Comparison of ENCODE assay signal across 12 cellular contexts in the genomic region with DNA sequence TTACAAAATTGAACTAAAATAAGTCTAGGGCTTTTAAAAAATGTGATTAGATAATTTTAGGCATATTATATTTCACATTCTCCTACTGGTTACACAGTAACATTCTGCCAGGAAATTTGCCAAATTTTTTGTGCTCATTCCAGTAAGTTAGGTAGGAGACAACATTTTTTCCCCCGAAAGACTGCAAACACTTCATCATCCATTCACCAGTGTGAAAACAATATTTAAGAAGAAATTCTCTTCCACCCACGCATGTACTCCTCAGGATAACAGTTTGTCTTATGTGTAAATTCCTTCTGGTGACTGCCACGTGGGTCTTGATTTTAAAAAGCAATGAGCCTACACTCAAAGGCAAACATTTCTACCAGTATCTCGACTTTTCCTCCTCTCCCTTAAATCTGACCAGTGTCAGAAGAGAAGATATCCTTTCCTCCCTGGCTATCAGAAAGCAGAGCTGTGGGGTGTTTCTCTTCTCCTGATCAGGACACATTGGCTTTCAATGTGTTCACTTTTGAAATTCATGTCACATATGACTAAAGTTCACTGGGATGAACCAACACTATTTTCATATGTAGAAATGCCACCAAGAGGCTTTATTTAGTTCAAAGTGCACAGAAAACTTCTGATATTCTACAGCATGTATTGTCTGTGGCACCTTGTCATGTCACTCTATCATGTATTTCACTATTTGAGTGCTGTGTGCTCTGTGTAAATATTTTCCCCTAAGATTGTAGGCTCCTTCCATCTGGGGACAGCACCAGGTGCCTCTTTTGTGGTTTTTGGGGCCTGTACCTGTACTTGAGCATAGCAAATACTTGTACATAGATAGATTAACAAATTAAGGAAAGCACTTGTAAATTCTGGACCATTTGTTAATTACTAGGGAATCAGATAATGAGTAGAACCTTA. TPM values are rescaled to one million over a fixed set of nuclear protein-coding genes. Genes with fewer than 3 reads are reported as not detected.
DNase-seq lines count a peak whose midpoint lies in the region; ATAC-seq and TF ChIP-seq lines count a peak whose summit lies in the region.
"Had no signal": no experiment of that assay in that cellular context is flagged by ENCODE, and none has a peak within 500 bp of the region (broad histone marks: within the 10 kb centered on the region; RNA-seq: fewer than 3 reads in every experiment).

No MANE protein-coding gene starts in this region.

- POLR2A ChIA-PET in activated CD8-positive, alpha-beta T cell treated with anti-CD3 and anti-CD28 coated beads for 36 hours (lab: Charles Lee): no interaction called here
- POLR2A ChIA-PET in activated CD8-positive, alpha-beta T cell treated with anti-CD3 and anti-CD28 coated beads, Interleukin-2, amount 10 ng/mL, durations not matched to agents 7 days and 5 days (lab: Charles Lee): no interaction called here

- H3K4me3 Mint-ChIP-seq in activated CD8-positive, alpha-beta T cell treated with anti-CD3 and anti-CD28 coated beads for 36 hours: no peak overlapping the region
- no peak overlapping the region for H3K4me3 Mint-ChIP-seq in activated CD8-positive, alpha-beta T cell treated with anti-CD3 and anti-CD28 coated beads, Interleukin-2, amount 10 ng/mL, durations not matched to agents 7 days and 5 days
- no peak overlapping the region for H3K4me3 Mint-ChIP-seq in stimulated activated memory B cell treated with anti-CD40 and anti-IgM and Interleukin-4, amounts not matched to agents 10 μg/mL and 1 μg/mL and 100 μg/mL, for 72 hours
- H3K4me3 Mint-ChIP-seq: brain had no signal

- H3K27me3 Mint-ChIP-seq in activated CD8-positive, alpha-beta T cell treated with anti-CD3 and anti-CD28 coated beads for 36 hours: peaks cover 2% of the 10 kb centered on the region
- peaks cover 3% of the 10 kb centered on the region for H3K27me3 Mint-ChIP-seq in activated CD8-positive, alpha-beta T cell treated with anti-CD3 and anti-CD28 coated beads, Interleukin-2, amount 10 ng/mL, durations not matched to agents 7 days and 5 days (ENCODE audit: low read depth)
- peaks cover 26% of the 10 kb centered on the region for H3K27me3 Mint-ChIP-seq in stimulated activated memory B cell treated with anti-CD40 and anti-IgM and Interleukin-4, amounts not matched to agents 10 μg/mL and 1 μg/mL and 100 μg/mL, for 72 hours
- H3K27me3 Mint-ChIP-seq: brain had no signal

- H3K4me3 ChIP-seq in adipocyte (ENCODE audit: low read length): peak overlapping the region; percentile 39
- H3K4me3 ChIP-seq: transverse colon had no signal

- peak overlapping the region; percentile 53 for H3K27ac Mint-ChIP-seq in activated CD8-positive, alpha-beta T cell treated with anti-CD3 and anti-CD28 coated beads for 36 hours
- H3K27ac Mint-ChIP-seq in activated CD8-positive, alpha-beta T cell treated with anti-CD3 and anti-CD28 coated beads, Interleukin-2, amount 10 ng/mL, durations not matched to agents 7 days and 5 days: no peak overlapping the region
- no peak overlapping the region for H3K27ac Mint-ChIP-seq in stimulated activated memory B cell treated with anti-CD40 and anti-IgM and Interleukin-4, amounts not matched to agents 10 μg/mL and 1 μg/mL and 100 μg/mL, for 72 hours
- H3K27ac Mint-ChIP-seq: brain had no signal

- peaks cover 16% of the 10 kb centered on the region for H3K4me1 ChIP-seq in adipocyte (ENCODE audit: control insufficient read depth, insufficient read depth, low read length)
- H3K4me1 ChIP-seq: transverse colon had no signal

- intact Hi-C loops in activated CD8-positive, alpha-beta T cell treated with anti-CD3 and anti-CD28 coated beads for 36 hours (cut with micrococcal nuclease): no loop called here
- intact Hi-C loops in left colon (cut with DNase I, micrococcal nuclease): no loop called here

- peaks cover 4% of the 10 kb centered on the region for H3K36me3 Mint-ChIP-seq in activated CD8-positive, alpha-beta T cell treated with anti-CD3 and anti-CD28 coated beads for 36 hours (ENCODE audit: low read depth)
- peaks cover 13% of the 10 kb centered on the region for H3K36me3 Mint-ChIP-seq in activated CD8-positive, alpha-beta T cell treated with anti-CD3 and anti-CD28 coated beads, Interleukin-2, amount 10 ng/mL, durations not matched to agents 7 days and 5 days (ENCODE audit: low read depth)
- no peaks in the 10 kb centered on the region for H3K36me3 Mint-ChIP-seq in stimulated activated memory B cell treated with anti-CD40 and anti-IgM and Interleukin-4, amounts not matched to agents 10 μg/mL and 1 μg/mL and 100 μg/mL, for 72 hours
- H3K36me3 Mint-ChIP-seq: brain had no signal

- ATAC-seq in activated CD8-positive, alpha-beta T cell treated with anti-CD3 and anti-CD28 coated beads for 36 hours: peak; percentile 85
- no peak for ATAC-seq in activated CD8-positive, alpha-beta T cell treated with anti-CD3 and anti-CD28 coated beads, Interleukin-2, amount 10 ng/mL, durations not matched to agents 7 days and 5 days
- peak; percentile 74 for ATAC-seq in stimulated activated naive CD8-positive, alpha-beta T cell treated with anti-CD3 and anti-CD28 coated beads, Interleukin-15, Interleukin-2, amounts not matched to agents 100 U/mL and 50 U/mL, for 24 hours
- no peak for ATAC-seq in left colon
- ATAC-seq in stimulated activated memory B cell treated with anti-CD40 and anti-IgM and Interleukin-4, amounts not matched to agents 10 μg/mL and 1 μg/mL and 100 μg/mL, for 72 hours: no peak

- no peaks in the 10 kb centered on the region for H3K36me3 ChIP-seq in adipocyte (ENCODE audit: control insufficient read depth, insufficient read depth, low read length, severe bottlenecking)
- H3K36me3 ChIP-seq: transverse colon had no signal

- no peak overlapping the region for H3K9ac ChIP-seq in adipocyte (ENCODE audit: low read length)

- no peaks in the 10 kb centered on the region for H3K27me3 ChIP-seq in adipocyte (replicated peaks; ENCODE audit: control insufficient read depth, insufficient read depth, low read length)
- H3K27me3 ChIP-seq: transverse colon had no signal

- peak; percentile 42 for DNase-seq in activated CD8-positive, alpha-beta T cell treated with anti-CD3 and anti-CD28 coated beads for 36 hours
- DNase-seq in activated CD8-positive, alpha-beta T cell treated with anti-CD3 and anti-CD28 coated beads, Interleukin-2, amount 10 ng/mL, durations not matched to agents 7 days and 5 days: no peak
- peak; percentile 63 for DNase-seq in adipocyte (ENCODE audit: low read depth)
- peak; percentile 49 for DNase-seq in iris pigment epithelial cell (ENCODE audit: low read depth)
- DNase-seq in stimulated activated naive CD8-positive, alpha-beta T cell treated with anti-CD3 and anti-CD28 coated beads, Interleukin-15, Interleukin-2, amounts not matched to agents 100 U/mL and 50 U/mL, for 24 hours: no peak
- no peak for DNase-seq in NCI-H187 (lab: John Stamatoyannopoulos, UW)
- no peak for DNase-seq in left colon
- DNase-seq: DMS153, transverse colon had no signal

- H3K4me1 Mint-ChIP-seq in activated CD8-positive, alpha-beta T cell treated with anti-CD3 and anti-CD28 coated beads for 36 hours (ENCODE audit: low read depth): peaks cover 23% of the 10 kb centered on the region
- H3K4me1 Mint-ChIP-seq in activated CD8-positive, alpha-beta T cell treated with anti-CD3 and anti-CD28 coated beads, Interleukin-2, amount 10 ng/mL, durations not matched to agents 7 days and 5 days (ENCODE audit: low read depth): peaks cover 19% of the 10 kb centered on the region
- no peaks in the 10 kb centered on the region for H3K4me1 Mint-ChIP-seq in stimulated activated memory B cell treated with anti-CD40 and anti-IgM and Interleukin-4, amounts not matched to agents 10 μg/mL and 1 μg/mL and 100 μg/mL, for 72 hours
- H3K4me1 Mint-ChIP-seq: brain had no signal

- no peaks in the 10 kb centered on the region for H3K9me3 ChIP-seq in adipocyte (ENCODE audit: control insufficient read depth, low read length)
- H3K9me3 ChIP-seq: transverse colon had no signal

- TF ChIP-seq CTCF in activated CD8-positive, alpha-beta T cell treated with anti-CD3 and anti-CD28 coated beads for 36 hours (IDR thresholded peaks at IDR 0.05): no peak

- CTCF ChIA-PET in activated CD8-positive, alpha-beta T cell treated with anti-CD3 and anti-CD28 coated beads for 36 hours (lab: Charles Lee): no interaction called here
- CTCF ChIA-PET in activated CD8-positive, alpha-beta T cell treated with anti-CD3 and anti-CD28 coated beads, Interleukin-2, amount 10 ng/mL, durations not matched to agents 7 days and 5 days (lab: Charles Lee): no interaction called here

- no peaks in the 10 kb centered on the region for H3K9me3 Mint-ChIP-seq in activated CD8-positive, alpha-beta T cell treated with anti-CD3 and anti-CD28 coated beads for 36 hours
- H3K9me3 Mint-ChIP-seq in activated CD8-positive, alpha-beta T cell treated with anti-CD3 and anti-CD28 coated beads, Interleukin-2, amount 10 ng/mL, durations not matched to agents 7 days and 5 days (ENCODE audit: insufficient read depth): peaks cover 9% of the 10 kb centered on the region
- no peaks in the 10 kb centered on the region for H3K9me3 Mint-ChIP-seq in stimulated activated memory B cell treated with anti-CD40 and anti-IgM and Interleukin-4, amounts not matched to agents 10 μg/mL and 1 μg/mL and 100 μg/mL, for 72 hours
- H3K9me3 Mint-ChIP-seq: brain had no signal

RNA-seq across cellular contexts. Expression of gene LHX9, which starts 38.6 kb away (rescaled TPM):
- not detected for total RNA-seq in activated CD8-positive, alpha-beta T cell treated with anti-CD3 and anti-CD28 coated beads for 36 hours
- total RNA-seq in activated CD8-positive, alpha-beta T cell treated with anti-CD3 and anti-CD28 coated beads, Interleukin-2, amount 10 ng/mL, durations not matched to agents 7 days and 5 days: not detected
- under 1 TPM in 1 of 2 donors, not detected in 1; 0.31 TPM for total RNA-seq in left colon
- total RNA-seq: A673, transverse colon had no signal

RNA-seq across cellular contexts. Expression of gene C1orf53, which starts 53.3 kb away (rescaled TPM):
- 1 to 10 TPM in 1 of 2 experiments, under 1 TPM in 1; 0.96 to 1.2 TPM for total RNA-seq in activated CD8-positive, alpha-beta T cell treated with anti-CD3 and anti-CD28 coated beads for 36 hours
- total RNA-seq in activated CD8-positive, alpha-beta T cell treated with anti-CD3 and anti-CD28 coated beads, Interleukin-2, amount 10 ng/mL, durations not matched to agents 7 days and 5 days: under 1 TPM; 0.68 to 0.97 TPM
- total RNA-seq in left colon: 1 to 10 TPM; 3.1 to 5.2 TPM

Comparison
In these comparisons a context has a peak if more than half of its experiments do, and no peak if none do; other contexts are left out.
1. ATAC-seq: peak in activated CD8-positive, alpha-beta T cell treated with anti-CD3 and anti-CD28 coated beads for 36 hours (single experiment) and stimulated activated naive CD8-positive, alpha-beta T cell treated with anti-CD3 and anti-CD28 coated beads, Interleukin-15, Interleukin-2, amounts not matched to agents 100 U/mL and 50 U/mL, for 24 hours (single experiment); none in activated CD8-positive, alpha-beta T cell treated with anti-CD3 and anti-CD28 coated beads, Interleukin-2, amount 10 ng/mL, durations not matched to agents 7 days and 5 days (single experiment), left colon (single experiment) and stimulated activated memory B cell treated with anti-CD40 and anti-IgM and Interleukin-4, amounts not matched to agents 10 μg/mL and 1 μg/mL and 100 μg/mL, for 72 hours (single experiment).
2. DNase-seq: peak in activated CD8-positive, alpha-beta T cell treated with anti-CD3 and anti-CD28 coated beads for 36 hours (single experiment), adipocyte (single experiment) and iris pigment epithelial cell (single experiment); none in activated CD8-positive, alpha-beta T cell treated with anti-CD3 and anti-CD28 coated beads, Interleukin-2, amount 10 ng/mL, durations not matched to agents 7 days and 5 days (single experiment), stimulated activated naive CD8-positive, alpha-beta T cell treated with anti-CD3 and anti-CD28 coated beads, Interleukin-15, Interleukin-2, amounts not matched to agents 100 U/mL and 50 U/mL, for 24 hours (single experiment), NCI-H187 (0 of 2) and left colon (0 of 2).